ENCODE assay signal across 1 cellular context in genomic region chr21:43268086-43268803, GRCh38.
A peak's percentile ranks its signal among the peaks of the same experiment; 100 is the strongest.
TF ChIP-seq lines count a peak whose summit lies in the region.

No MANE protein-coding gene starts in this region.

TF ChIP-seq in HepG2, 621 proteins besides CTCF, POLR2A, EP300 and RAD21 (continued from another document and continues in another):
- TF ChIP-seq, protein P1, sequence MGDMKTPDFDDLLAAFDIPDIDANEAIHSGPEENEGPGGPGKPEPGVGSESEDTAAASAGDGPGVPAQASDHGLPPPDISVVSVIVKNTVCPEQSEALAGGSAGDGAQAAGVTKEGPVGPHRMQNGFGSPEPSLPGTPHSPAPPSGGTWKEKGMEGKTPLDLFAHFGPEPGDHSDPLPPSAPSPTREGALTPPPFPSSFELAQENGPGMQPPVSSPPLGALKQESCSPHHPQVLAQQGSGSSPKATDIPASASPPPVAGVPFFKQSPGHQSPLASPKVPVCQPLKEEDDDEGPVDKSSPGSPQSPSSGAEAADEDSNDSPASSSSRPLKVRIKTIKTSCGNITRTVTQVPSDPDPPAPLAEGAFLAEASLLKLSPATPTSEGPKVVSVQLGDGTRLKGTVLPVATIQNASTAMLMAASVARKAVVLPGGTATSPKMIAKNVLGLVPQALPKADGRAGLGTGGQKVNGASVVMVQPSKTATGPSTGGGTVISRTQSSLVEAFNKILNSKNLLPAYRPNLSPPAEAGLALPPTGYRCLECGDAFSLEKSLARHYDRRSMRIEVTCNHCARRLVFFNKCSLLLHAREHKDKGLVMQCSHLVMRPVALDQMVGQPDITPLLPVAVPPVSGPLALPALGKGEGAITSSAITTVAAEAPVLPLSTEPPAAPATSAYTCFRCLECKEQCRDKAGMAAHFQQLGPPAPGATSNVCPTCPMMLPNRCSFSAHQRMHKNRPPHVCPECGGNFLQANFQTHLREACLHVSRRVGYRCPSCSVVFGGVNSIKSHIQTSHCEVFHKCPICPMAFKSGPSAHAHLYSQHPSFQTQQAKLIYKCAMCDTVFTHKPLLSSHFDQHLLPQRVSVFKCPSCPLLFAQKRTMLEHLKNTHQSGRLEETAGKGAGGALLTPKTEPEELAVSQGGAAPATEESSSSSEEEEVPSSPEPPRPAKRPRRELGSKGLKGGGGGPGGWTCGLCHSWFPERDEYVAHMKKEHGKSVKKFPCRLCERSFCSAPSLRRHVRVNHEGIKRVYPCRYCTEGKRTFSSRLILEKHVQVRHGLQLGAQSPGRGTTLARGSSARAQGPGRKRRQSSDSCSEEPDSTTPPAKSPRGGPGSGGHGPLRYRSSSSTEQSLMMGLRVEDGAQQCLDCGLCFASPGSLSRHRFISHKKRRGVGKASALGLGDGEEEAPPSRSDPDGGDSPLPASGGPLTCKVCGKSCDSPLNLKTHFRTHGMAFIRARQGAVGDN (CRISPR knock-in tag; IDR thresholded peaks at IDR 0.05): no peak
- TF ChIP-seq NFYC (CRISPR knock-in tag; IDR thresholded peaks at IDR 0.05) (no peak), LCORL (IDR thresholded peaks at IDR 0.05) (no peak), LCORL (CRISPR knock-in tag; IDR thresholded peaks at IDR 0.05) (no peak), ZNF225 (CRISPR knock-in tag; IDR thresholded peaks at IDR 0.05) (no peak), ZFP82 (CRISPR knock-in tag; IDR thresholded peaks at IDR 0.05; ENCODE audit: borderline replicate concordance) (no peak), BATF2 (CRISPR knock-in tag; IDR thresholded peaks at IDR 0.05) (no peak), ZNF281 (CRISPR knock-in tag; IDR thresholded peaks at IDR 0.05; ENCODE audit: borderline replicate concordance) (peak; percentile 90), MEF2D (CRISPR knock-in tag; IDR thresholded peaks at IDR 0.05) (no peak), HNF4G (IDR thresholded peaks at IDR 0.05; ENCODE audit: borderline replicate concordance, low read depth, low read length) (0 out of 2 replicates have a peak, but pooled peaks have one; percentile 15), HNF4G (CRISPR knock-in tag; IDR thresholded peaks at IDR 0.05; ENCODE audit: borderline replicate concordance, low read depth) (no peak), TBX2 (CRISPR knock-in tag; IDR thresholded peaks at IDR 0.05; ENCODE audit: borderline replicate concordance) (peak; percentile 27; the same call in 1 of the 2 replicates), ZFY (CRISPR knock-in tag; IDR thresholded peaks at IDR 0.05) (peak; percentile 24; the same call in 1 of the 2 replicates), SKI (IDR thresholded peaks at IDR 0.05; ENCODE audit: partially characterized antibody) (no peak), MAX (IDR thresholded peaks at IDR 0.05) (peak; percentile 20; the same call in 1 of the 2 replicates), KMT2B (CRISPR knock-in tag; IDR thresholded peaks at IDR 0.05) (no peak), KDM6A (CRISPR knock-in tag; IDR thresholded peaks at IDR 0.05; ENCODE audit: low read depth) (0 out of 2 replicates have a peak, but pooled peaks have one; percentile 31), PHF21A (CRISPR knock-in tag; IDR thresholded peaks at IDR 0.05) (0 out of 2 replicates have a peak, but pooled peaks have one; percentile 37), HNF4A (CRISPR knock-in tag; IDR thresholded peaks at IDR 0.05) (peak; percentile 77), ZNF367 (CRISPR knock-in tag; IDR thresholded peaks at IDR 0.05; ENCODE audit: borderline replicate concordance) (no peak), ATRX (CRISPR knock-in tag; IDR thresholded peaks at IDR 0.05; ENCODE audit: borderline replicate concordance) (no peak), MYNN (CRISPR knock-in tag; IDR thresholded peaks at IDR 0.05; ENCODE audit: low read depth) (no peak), ETV5 (CRISPR knock-in tag; IDR thresholded peaks at IDR 0.05; ENCODE audit: borderline replicate concordance) (no peak), ADNP (CRISPR knock-in tag; IDR thresholded peaks at IDR 0.05) (no peak), RELA (CRISPR knock-in tag; IDR thresholded peaks at IDR 0.05) (no peak), TEAD3 (CRISPR knock-in tag; optimal IDR thresholded peaks at IDR 0.05; ENCODE audit: borderline replicate concordance) (peak; percentile 11), ZBTB38 (CRISPR knock-in tag; IDR thresholded peaks at IDR 0.05) (no peak), MAFF (IDR thresholded peaks at IDR 0.05; ENCODE audit: low read depth, low read length) (no peak), NCOR1 (IDR thresholded peaks at IDR 0.05; ENCODE audit: borderline replicate concordance, low read length) (peak; percentile 40; the same call in 1 of the 2 replicates), ZBTB39 (CRISPR knock-in tag; IDR thresholded peaks at IDR 0.05) (no peak)
- TF ChIP-seq, protein P2, sequence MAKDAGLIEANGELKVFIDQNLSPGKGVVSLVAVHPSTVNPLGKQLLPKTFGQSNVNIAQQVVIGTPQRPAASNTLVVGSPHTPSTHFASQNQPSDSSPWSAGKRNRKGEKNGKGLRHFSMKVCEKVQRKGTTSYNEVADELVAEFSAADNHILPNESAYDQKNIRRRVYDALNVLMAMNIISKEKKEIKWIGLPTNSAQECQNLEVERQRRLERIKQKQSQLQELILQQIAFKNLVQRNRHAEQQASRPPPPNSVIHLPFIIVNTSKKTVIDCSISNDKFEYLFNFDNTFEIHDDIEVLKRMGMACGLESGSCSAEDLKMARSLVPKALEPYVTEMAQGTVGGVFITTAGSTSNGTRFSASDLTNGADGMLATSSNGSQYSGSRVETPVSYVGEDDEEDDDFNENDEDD (CRISPR knock-in tag; IDR thresholded peaks at IDR 0.05; ENCODE audit: borderline replicate concordance): no peak
- TF ChIP-seq, protein P3, sequence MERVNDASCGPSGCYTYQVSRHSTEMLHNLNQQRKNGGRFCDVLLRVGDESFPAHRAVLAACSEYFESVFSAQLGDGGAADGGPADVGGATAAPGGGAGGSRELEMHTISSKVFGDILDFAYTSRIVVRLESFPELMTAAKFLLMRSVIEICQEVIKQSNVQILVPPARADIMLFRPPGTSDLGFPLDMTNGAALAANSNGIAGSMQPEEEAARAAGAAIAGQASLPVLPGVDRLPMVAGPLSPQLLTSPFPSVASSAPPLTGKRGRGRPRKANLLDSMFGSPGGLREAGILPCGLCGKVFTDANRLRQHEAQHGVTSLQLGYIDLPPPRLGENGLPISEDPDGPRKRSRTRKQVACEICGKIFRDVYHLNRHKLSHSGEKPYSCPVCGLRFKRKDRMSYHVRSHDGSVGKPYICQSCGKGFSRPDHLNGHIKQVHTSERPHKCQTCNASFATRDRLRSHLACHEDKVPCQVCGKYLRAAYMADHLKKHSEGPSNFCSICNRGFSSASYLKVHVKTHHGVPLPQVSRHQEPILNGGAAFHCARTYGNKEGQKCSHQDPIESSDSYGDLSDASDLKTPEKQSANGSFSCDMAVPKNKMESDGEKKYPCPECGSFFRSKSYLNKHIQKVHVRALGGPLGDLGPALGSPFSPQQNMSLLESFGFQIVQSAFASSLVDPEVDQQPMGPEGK (CRISPR knock-in tag; IDR thresholded peaks at IDR 0.05): peak; percentile 48; the same call in 1 of the 2 replicates
- TF ChIP-seq, protein P4, sequence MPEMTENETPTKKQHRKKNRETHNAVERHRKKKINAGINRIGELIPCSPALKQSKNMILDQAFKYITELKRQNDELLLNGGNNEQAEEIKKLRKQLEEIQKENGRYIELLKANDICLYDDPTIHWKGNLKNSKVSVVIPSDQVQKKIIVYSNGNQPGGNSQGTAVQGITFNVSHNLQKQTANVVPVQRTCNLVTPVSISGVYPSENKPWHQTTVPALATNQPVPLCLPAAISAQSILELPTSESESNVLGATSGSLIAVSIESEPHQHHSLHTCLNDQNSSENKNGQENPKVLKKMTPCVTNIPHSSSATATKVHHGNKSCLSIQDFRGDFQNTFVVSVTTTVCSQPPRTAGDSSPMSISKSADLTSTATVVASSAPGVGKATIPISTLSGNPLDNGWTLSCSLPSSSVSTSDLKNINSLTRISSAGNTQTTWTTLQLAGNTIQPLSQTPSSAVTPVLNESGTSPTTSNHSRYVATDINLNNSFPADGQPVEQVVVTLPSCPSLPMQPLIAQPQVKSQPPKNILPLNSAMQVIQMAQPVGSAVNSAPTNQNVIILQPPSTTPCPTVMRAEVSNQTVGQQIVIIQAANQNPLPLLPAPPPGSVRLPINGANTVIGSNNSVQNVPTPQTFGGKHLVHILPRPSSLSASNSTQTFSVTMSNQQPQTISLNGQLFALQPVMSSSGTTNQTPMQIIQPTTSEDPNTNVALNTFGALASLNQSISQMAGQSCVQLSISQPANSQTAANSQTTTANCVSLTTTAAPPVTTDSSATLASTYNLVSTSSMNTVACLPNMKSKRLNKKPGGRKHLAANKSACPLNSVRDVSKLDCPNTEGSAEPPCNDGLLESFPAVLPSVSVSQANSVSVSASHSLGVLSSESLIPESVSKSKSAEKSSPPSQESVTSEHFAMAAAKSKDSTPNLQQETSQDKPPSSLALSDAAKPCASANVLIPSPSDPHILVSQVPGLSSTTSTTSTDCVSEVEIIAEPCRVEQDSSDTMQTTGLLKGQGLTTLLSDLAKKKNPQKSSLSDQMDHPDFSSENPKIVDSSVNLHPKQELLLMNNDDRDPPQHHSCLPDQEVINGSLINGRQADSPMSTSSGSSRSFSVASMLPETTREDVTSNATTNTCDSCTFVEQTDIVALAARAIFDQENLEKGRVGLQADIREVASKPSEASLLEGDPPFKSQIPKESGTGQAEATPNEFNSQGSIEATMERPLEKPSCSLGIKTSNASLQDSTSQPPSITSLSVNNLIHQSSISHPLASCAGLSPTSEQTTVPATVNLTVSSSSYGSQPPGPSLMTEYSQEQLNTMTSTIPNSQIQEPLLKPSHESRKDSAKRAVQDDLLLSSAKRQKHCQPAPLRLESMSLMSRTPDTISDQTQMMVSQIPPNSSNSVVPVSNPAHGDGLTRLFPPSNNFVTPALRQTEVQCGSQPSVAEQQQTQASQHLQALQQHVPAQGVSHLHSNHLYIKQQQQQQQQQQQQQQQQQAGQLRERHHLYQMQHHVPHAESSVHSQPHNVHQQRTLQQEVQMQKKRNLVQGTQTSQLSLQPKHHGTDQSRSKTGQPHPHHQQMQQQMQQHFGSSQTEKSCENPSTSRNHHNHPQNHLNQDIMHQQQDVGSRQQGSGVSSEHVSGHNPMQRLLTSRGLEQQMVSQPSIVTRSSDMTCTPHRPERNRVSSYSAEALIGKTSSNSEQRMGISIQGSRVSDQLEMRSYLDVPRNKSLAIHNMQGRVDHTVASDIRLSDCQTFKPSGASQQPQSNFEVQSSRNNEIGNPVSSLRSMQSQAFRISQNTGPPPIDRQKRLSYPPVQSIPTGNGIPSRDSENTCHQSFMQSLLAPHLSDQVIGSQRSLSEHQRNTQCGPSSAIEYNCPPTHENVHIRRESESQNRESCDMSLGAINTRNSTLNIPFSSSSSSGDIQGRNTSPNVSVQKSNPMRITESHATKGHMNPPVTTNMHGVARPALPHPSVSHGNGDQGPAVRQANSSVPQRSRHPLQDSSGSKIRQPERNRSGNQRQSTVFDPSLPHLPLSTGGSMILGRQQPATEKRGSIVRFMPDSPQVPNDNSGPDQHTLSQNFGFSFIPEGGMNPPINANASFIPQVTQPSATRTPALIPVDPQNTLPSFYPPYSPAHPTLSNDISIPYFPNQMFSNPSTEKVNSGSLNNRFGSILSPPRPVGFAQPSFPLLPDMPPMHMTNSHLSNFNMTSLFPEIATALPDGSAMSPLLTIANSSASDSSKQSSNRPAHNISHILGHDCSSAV (CRISPR knock-in tag; IDR thresholded peaks at IDR 0.05; ENCODE audit: borderline replicate concordance): no peak
- TF ChIP-seq, protein P5, sequence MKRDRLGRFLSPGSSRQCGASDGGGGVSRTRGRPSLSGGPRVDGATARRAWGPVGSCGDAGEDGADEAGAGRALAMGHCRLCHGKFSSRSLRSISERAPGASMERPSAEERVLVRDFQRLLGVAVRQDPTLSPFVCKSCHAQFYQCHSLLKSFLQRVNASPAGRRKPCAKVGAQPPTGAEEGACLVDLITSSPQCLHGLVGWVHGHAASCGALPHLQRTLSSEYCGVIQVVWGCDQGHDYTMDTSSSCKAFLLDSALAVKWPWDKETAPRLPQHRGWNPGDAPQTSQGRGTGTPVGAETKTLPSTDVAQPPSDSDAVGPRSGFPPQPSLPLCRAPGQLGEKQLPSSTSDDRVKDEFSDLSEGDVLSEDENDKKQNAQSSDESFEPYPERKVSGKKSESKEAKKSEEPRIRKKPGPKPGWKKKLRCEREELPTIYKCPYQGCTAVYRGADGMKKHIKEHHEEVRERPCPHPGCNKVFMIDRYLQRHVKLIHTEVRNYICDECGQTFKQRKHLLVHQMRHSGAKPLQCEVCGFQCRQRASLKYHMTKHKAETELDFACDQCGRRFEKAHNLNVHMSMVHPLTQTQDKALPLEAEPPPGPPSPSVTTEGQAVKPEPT (CRISPR knock-in tag; IDR thresholded peaks at IDR 0.05; ENCODE audit: low read depth): no peak
